In genomic region chr1:17763995-17764394, GRCh38 we compare ENCODE assay signal across 18 cellular contexts. TPM values are rescaled to one million over a fixed set of nuclear protein-coding genes. Genes with fewer than 3 reads are reported as not detected.
DNase-seq lines count a peak whose midpoint lies in the region; ATAC-seq and TF ChIP-seq lines count a peak whose summit lies in the region.
"Had no signal": no experiment of that assay in that cellular context is flagged by ENCODE, and none has a peak within 500 bp of the region (broad histone marks: within the 10 kb centered on the region; RNA-seq: fewer than 3 reads in every experiment).

No MANE protein-coding gene starts in this region.

- H3K79me2 ChIP-seq in GM23338 (replicated peaks; ENCODE audit: insufficient read depth) = no peaks in the 10 kb centered on the region

- peaks cover 11% of the 10 kb centered on the region; the same call in 2 of the 3 replicates for H3K36me3 Mint-ChIP-seq in GM23338 (ENCODE audit: low read depth)
- H3K36me3 Mint-ChIP-seq in endothelial cell (ENCODE audit: low read depth, unreplicated experiment) = peaks cover 4% of the 10 kb centered on the region
- H3K36me3 Mint-ChIP-seq in natural killer cell treated with Interleukin-12 subunit alpha and Interleukin-12 subunit beta and Interleukin-15 and Interleukin-18, amount 100 ng/mL, for 72 hours = peaks cover 6% of the 10 kb centered on the region

- no peak overlapping the region for H2BK15ac ChIP-seq in mesenchymal stem cell (ENCODE audit: low read depth, poor library complexity, severe bottlenecking)

- H3K14ac ChIP-seq in mesenchymal stem cell (ENCODE audit: low read length in 2 of 2) = no peak overlapping the region

- H3K27me3 Mint-ChIP-seq in GM23338 (ENCODE audit: insufficient read depth, low read depth, poor library complexity) (peaks cover 18% of the 10 kb centered on the region), endothelial cell (ENCODE audit: unreplicated experiment) (peaks cover 5% of the 10 kb centered on the region)
- peaks cover 9 to 15% of the 10 kb centered on the region in 2 donors for H3K27me3 Mint-ChIP-seq in natural killer cell treated with Interleukin-12 subunit alpha and Interleukin-12 subunit beta and Interleukin-15 and Interleukin-18, amount 100 ng/mL, for 72 hours

- H3K9me3 ChIP-seq in mesenchymal stem cell (ENCODE audit: control insufficient read depth, low read length) (peaks cover 12% of the 10 kb centered on the region), spleen (peaks cover 8 to 29% (median 23%) of the 10 kb centered on the region in 8 donors)

- H3K4me1 ChIP-seq in GM23338 (ENCODE audit: insufficient read depth) (no peaks in the 10 kb centered on the region), mesenchymal stem cell (ENCODE audit: control insufficient read depth, insufficient read depth, low read depth, low read length) (peaks cover 13% of the 10 kb centered on the region), spleen (no peaks in the 10 kb centered on the region)
- H3K4me1 ChIP-seq: BLaER1 had no signal

- H3K18ac ChIP-seq in mesenchymal stem cell (ENCODE audit: low read depth in 1 of 2, low read length in 2 of 2) = no peak overlapping the region

- H2BK120ac ChIP-seq in mesenchymal stem cell (ENCODE audit: low read depth, low read length) = no peak overlapping the region

- H2BK5ac ChIP-seq in mesenchymal stem cell (ENCODE audit: low read depth, low read length, poor library complexity, severe bottlenecking) = no peak overlapping the region

- H3K9ac ChIP-seq in mesenchymal stem cell (ENCODE audit: low read length) = no peak overlapping the region
- H3K9ac ChIP-seq: BLaER1 had no signal

- ATAC-seq in GM23338 = no peak
- no peak for ATAC-seq in GM19467 (IDR thresholded peaks at IDR 0.05; ENCODE audit: unreplicated experiment)
- ATAC-seq in natural killer cell treated with Interleukin-12 subunit alpha and Interleukin-12 subunit beta and Interleukin-15 and Interleukin-18, amount 100 ng/mL, for 72 hours = no peak
- ATAC-seq: HCT116 had no signal

- TF ChIP-seq CTCF in GM23338 (conservative IDR thresholded peaks at IDR 0.05; ENCODE audit: low read depth in 2 of 2) (no peak), endothelial cell (IDR thresholded peaks at IDR 0.05; ENCODE audit: unreplicated experiment) (no peak), spleen (IDR thresholded peaks at IDR 0.05 in 8 of 11, conservative IDR thresholded peaks at IDR 0.05 in 3 of 11) (no peak)

- 93% methylated on average over 5 of the region's 5 CpGs for WGBS in mesenchymal stem cell
- 74 to 82% (median 79%) methylated on average over 3 to 5 of the region's 5 CpGs for WGBS in spleen, 5 donors

- H3K4me2 ChIP-seq in GM23338 (no peak overlapping the region), mesenchymal stem cell (ENCODE audit: low read length, poor library complexity, severe bottlenecking) (no peak overlapping the region)
- H3K4me2 ChIP-seq: BLaER1 had no signal

- H3K36me3 ChIP-seq in GM23338 (ENCODE audit: insufficient read depth) (peaks cover 4% of the 10 kb centered on the region; the same call in 1 of the 2 replicates), mesenchymal stem cell (ENCODE audit: control insufficient read depth in 1 of 2, insufficient read depth in 2 of 2, low read depth in 1 of 2, low read length in 2 of 2) (no peaks in the 10 kb centered on the region), spleen (no peaks in the 10 kb centered on the region)
- H3K36me3 ChIP-seq: BLaER1 had no signal

- H3K4me3 ChIP-seq in GM23338 (no peak overlapping the region), mesenchymal stem cell (ENCODE audit: insufficient read depth in 1 of 2, low read depth in 1 of 2, low read length in 2 of 2) (no peak overlapping the region), spleen (no peak overlapping the region)
- H3K4me3 ChIP-seq: BLaER1 had no signal

- intact Hi-C loops in spleen (cut with DNase I; ENCODE audit: low total_unique reads) = no loop called here

- no peaks in the 10 kb centered on the region for H3K79me1 ChIP-seq in mesenchymal stem cell (replicated peaks; ENCODE audit: low read length, poor library complexity, severe bottlenecking)

- no peak overlapping the region for H3K23ac ChIP-seq in mesenchymal stem cell (ENCODE audit: low read length in 2 of 2)

- H3K27me3 ChIP-seq in GM23338 (ENCODE audit: insufficient read depth) (no peaks in the 10 kb centered on the region), mesenchymal stem cell (ENCODE audit: control insufficient read depth in 1 of 2, insufficient read depth in 1 of 2, low read length in 2 of 2) (no peaks in the 10 kb centered on the region), spleen (replicated peaks in 1 of 7) (peaks cover 0 to 50% (median 0%) of the 10 kb centered on the region in 7 donors)
- H3K27me3 ChIP-seq: BLaER1 had no signal

- H4K20me1 ChIP-seq in GM23338 (replicated peaks; ENCODE audit: insufficient read depth) = no peaks in the 10 kb centered on the region
- H4K20me1 ChIP-seq: BLaER1 had no signal

- H3K9me2 ChIP-seq in GM23338 (ENCODE audit: insufficient read depth) = no peaks in the 10 kb centered on the region

- H3K27ac ChIP-seq in GM23338 (ENCODE audit: low read depth) (no peak overlapping the region), mesenchymal stem cell (ENCODE audit: low read length, poor library complexity, severe bottlenecking) (no peak overlapping the region), spleen (no peak overlapping the region)
- H3K27ac ChIP-seq: BLaER1 had no signal

- H2AFZ ChIP-seq in GM23338 (no peak overlapping the region), mesenchymal stem cell (ENCODE audit: low read depth, low read length) (no peak overlapping the region)

- H3K9me3 Mint-ChIP-seq in GM23338 (peaks cover 13% of the 10 kb centered on the region), endothelial cell (ENCODE audit: unreplicated experiment) (peaks cover under 1% of the 10 kb centered on the region)
- H3K9me3 Mint-ChIP-seq in natural killer cell treated with Interleukin-12 subunit alpha and Interleukin-12 subunit beta and Interleukin-15 and Interleukin-18, amount 100 ng/mL, for 72 hours = peaks cover 5% of the 10 kb centered on the region

- no peaks in the 10 kb centered on the region for H3F3A ChIP-seq in GM23338 (replicated peaks; ENCODE audit: low read depth)

- DNase-seq in GM23338 (ENCODE audit: low spot score) (no peak), endothelial cell (ENCODE audit: low spot score) (no peak), mesenchymal stem cell (peak; percentile 2), spleen (peak; percentile 42), SHP77 (lab: John Stamatoyannopoulos, UW) (no peak)
- DNase-seq in stimulated activated CD4-positive, alpha-beta T cell treated with anti-CD3 and anti-CD28 coated beads, Interleukin-4, amount 100 ng/mL, for 4 hours = no peak
- DNase-seq in natural killer cell treated with Interleukin-12 subunit alpha and Interleukin-12 subunit beta and Interleukin-15 and Interleukin-18, amount 100 ng/mL, for 72 hours (ENCODE audit: low spot score) = no peak
- DNase-seq: CD4-positive, alpha-beta memory T cell; DMS153; DMS79 treated with DMSO at 0.1 percent for 48 hours; GF-D8; HFFc6; KBM-7 had no signal

- H2AK5ac ChIP-seq in mesenchymal stem cell (ENCODE audit: low read length, severe bottlenecking) = no peak overlapping the region

- no peak for TF ChIP-seq POLR2A in spleen (IDR thresholded peaks at IDR 0.05)

- no peak overlapping the region for H3K4ac ChIP-seq in mesenchymal stem cell (ENCODE audit: low read depth in 1 of 2, low read length in 2 of 2)

- H3K4me1 Mint-ChIP-seq in GM23338 = peaks cover 13% of the 10 kb centered on the region
- H3K4me1 Mint-ChIP-seq in endothelial cell (ENCODE audit: unreplicated experiment) = no peaks in the 10 kb centered on the region
- H3K4me1 Mint-ChIP-seq in natural killer cell treated with Interleukin-12 subunit alpha and Interleukin-12 subunit beta and Interleukin-15 and Interleukin-18, amount 100 ng/mL, for 72 hours (ENCODE audit: low read depth in 2 of 2) = no peaks in the 10 kb centered on the region
- H3K4me1 Mint-ChIP-seq: CD14-positive monocyte; CD4-positive, alpha-beta memory T cell had no signal

- H2BK12ac ChIP-seq in mesenchymal stem cell (ENCODE audit: low read length in 2 of 2) = no peak overlapping the region

- H3K4me3 Mint-ChIP-seq in GM23338 (no peak overlapping the region), endothelial cell (ENCODE audit: unreplicated experiment) (no peak overlapping the region)
- no peak overlapping the region for H3K4me3 Mint-ChIP-seq in natural killer cell treated with Interleukin-12 subunit alpha and Interleukin-12 subunit beta and Interleukin-15 and Interleukin-18, amount 100 ng/mL, for 72 hours
- H3K4me3 Mint-ChIP-seq: CD14-positive monocyte; CD4-positive, alpha-beta memory T cell; HFFc6 had no signal

- 0 out of 2 replicates have a peak overlapping the region, but pooled peaks have one; percentile 29 for H3K27ac Mint-ChIP-seq in GM23338
- H3K27ac Mint-ChIP-seq in endothelial cell (ENCODE audit: unreplicated experiment) = peak overlapping the region; percentile 24
- no peak overlapping the region for H3K27ac Mint-ChIP-seq in natural killer cell treated with Interleukin-12 subunit alpha and Interleukin-12 subunit beta and Interleukin-15 and Interleukin-18, amount 100 ng/mL, for 72 hours
- H3K27ac Mint-ChIP-seq: CD14-positive monocyte; CD4-positive, alpha-beta memory T cell; IgD-negative memory B cell had no signal

- H4K91ac ChIP-seq in mesenchymal stem cell (ENCODE audit: low read length) = no peak overlapping the region

- no peak overlapping the region for H4K8ac ChIP-seq in mesenchymal stem cell (ENCODE audit: low read length)

TF ChIP-seq in GM23338, 12 proteins besides CTCF, POLR2A, EP300 and RAD21 (continues in another document):
- TF ChIP-seq EZH2 (IDR thresholded peaks at IDR 0.05; ENCODE audit: low read depth, unreplicated experiment) (no peak), ZNF114 (CRISPR knock-in tag; IDR thresholded peaks at IDR 0.05) (no peak)

RNA-seq across cellular contexts. Expression of gene ACTL8, which starts 8.9 kb away (rescaled TPM):
- total RNA-seq in GM23338 (2014; rRNA removed; shearing (Covaris generic)) = 0.38 and 0.70 TPM in 2 replicates
- polyA plus RNA-seq in GM23338 (2016; fragmentation: Nextera tagmentation; extraction: Ambion mirVana) = 0.56 and 0.71 TPM in 2 replicates
- total RNA-seq in endothelial cell (ENCODE audit: unreplicated experiment) = 0.26 TPM
- not detected for polyA plus RNA-seq in mesenchymal stem cell (2013, experiment 1 of 2)
- not detected for polyA plus RNA-seq in mesenchymal stem cell (2013, experiment 2 of 2)
- total RNA-seq in spleen = not detected
- not detected for polyA plus RNA-seq in spleen
- total RNA-seq in natural killer cell treated with Interleukin-12 subunit alpha and Interleukin-12 subunit beta and Interleukin-15 and Interleukin-18, amount 100 ng/mL, for 72 hours = not detected
- total RNA-seq: CD4-positive, alpha-beta memory T cell had no signal
- polyA plus RNA-seq: CD14-positive monocyte; CD4-positive, alpha-beta memory T cell; IgD-negative memory B cell had no signal

Comparison
In these comparisons a context has a peak if more than half of its experiments do, and no peak if none do; other contexts are left out.
1. DNase-seq: peak in mesenchymal stem cell (single experiment) and spleen (single experiment); none in GM23338 (single experiment), endothelial cell (single experiment), SHP77 (0 of 2), stimulated activated CD4-positive, alpha-beta T cell treated with anti-CD3 and anti-CD28 coated beads, Interleukin-4, amount 100 ng/mL, for 4 hours (0 of 2) and natural killer cell treated with Interleukin-12 subunit alpha and Interleukin-12 subunit beta and Interleukin-15 and Interleukin-18, amount 100 ng/mL, for 72 hours (single experiment).
2. H3K27ac Mint-ChIP-seq: peak in GM23338 (single experiment) and endothelial cell (single experiment); none in natural killer cell treated with Interleukin-12 subunit alpha and Interleukin-12 subunit beta and Interleukin-15 and Interleukin-18, amount 100 ng/mL, for 72 hours (0 of 2).